23 cellular contexts compared by ENCODE assay signal in genomic region chr6:107392069-107392468, GRCh38.
"Had no signal": no experiment of that assay in that cellular context is flagged by ENCODE, and none has a peak within 500 bp of the region (broad histone marks: within the 10 kb centered on the region; RNA-seq: fewer than 3 reads in every experiment).

No MANE protein-coding gene starts in this region.

- H3K36me3 ChIP-seq: neural progenitor cell, suprapubic skin, vagina had no signal

- H2AFZ ChIP-seq: neural progenitor cell, parathyroid adenoma had no signal

- H3K4me1 ChIP-seq: gastrocnemius medialis, neural progenitor cell, parathyroid adenoma, suprapubic skin, vagina had no signal

- H3K9ac ChIP-seq: neural progenitor cell, parathyroid adenoma had no signal

- ATAC-seq: esophagus mucosa; gastrocnemius medialis; left lobe of liver; naive thymus-derived CD4-positive, alpha-beta T cell; sciatic nerve; stimulated activated naive CD8-positive, alpha-beta T cell treated with anti-CD3 and anti-CD28 coated beads, Interleukin-15, amount 100 ng/mL, for 72 hours had no signal

- H3K79me2 ChIP-seq: parathyroid adenoma had no signal

- H3K4me3 ChIP-seq: gastrocnemius medialis, lung, neural progenitor cell, smooth muscle cell, suprapubic skin, vagina had no signal

- H3K27me3 ChIP-seq: gastrocnemius medialis, neural progenitor cell, suprapubic skin, vagina had no signal

- FAIRE-seq: kidney had no signal

- H3K27ac ChIP-seq: gastrocnemius medialis, neural progenitor cell, parathyroid adenoma, suprapubic skin, vagina had no signal

- H3K4me2 ChIP-seq: neural progenitor cell, smooth muscle cell had no signal

- DNase-seq: cortex of kidney; effector CD4-positive, alpha-beta T cell; foreskin fibroblast; gastrocnemius medialis; head of caudate nucleus; kidney; naive thymus-derived CD4-positive, alpha-beta T cell; stimulated activated CD4-positive, alpha-beta T cell treated with anti-CD3 and anti-CD28 coated beads, Interleukin-12 subunit alpha, Interleukin-12 subunit beta, amount 100 ng/mL, for 4 hours; stimulated activated CD4-positive, alpha-beta T cell treated with anti-CD3 and anti-CD28 coated beads, Interleukin-1b, Interleukin-23, amount 100 ng/mL, for 48 hours; stimulated activated CD4-positive, alpha-beta T cell treated with anti-CD3 and anti-CD28 coated beads, Interleukin-4, amount 100 ng/mL, for 1 hour; stimulated activated CD8-positive, alpha-beta memory T cell treated with anti-CD3 and anti-CD28 coated beads, Interleukin-4, amount 100 ng/mL, for 48 hours; stimulated activated naive CD4-positive, alpha-beta T cell; stimulated activated naive CD8-positive, alpha-beta T cell treated with anti-CD3 and anti-CD28 coated beads, Interleukin-15, amount 100 ng/mL, for 72 hours; trophoblast cell had no signal

- H3K9me3 ChIP-seq: gastrocnemius medialis had no signal
